1 cellular context compared by ENCODE assay signal in genomic region chr2:218301176-218301819, GRCh38.
TF ChIP-seq lines count a peak whose summit lies in the region.

No MANE protein-coding gene starts in this region.

TF ChIP-seq in GM12878, 131 proteins besides CTCF, POLR2A, EP300 and RAD21 (continues in another document):
- TF ChIP-seq ZNF207 (IDR thresholded peaks at IDR 0.05; ENCODE audit: borderline replicate concordance) (peak; percentile 80; the same call in 1 of the 2 replicates), NBN (IDR thresholded peaks at IDR 0.05) (peak; percentile 85), ATF3 (IDR thresholded peaks at IDR 0.05; ENCODE audit: borderline replicate concordance, extremely low read depth, low read depth, low read length) (no peak), PKNOX1 (IDR thresholded peaks at IDR 0.05) (no peak), MEF2B (IDR thresholded peaks at IDR 0.05; ENCODE audit: partially characterized antibody, poor library complexity, severe bottlenecking) (no peak), GABPA (IDR thresholded peaks at IDR 0.05; ENCODE audit: low read depth) (no peak), ESRRA (IDR thresholded peaks at IDR 0.05; ENCODE audit: low read length) (no peak), ZBTB11 (CRISPR knock-in tag; IDR thresholded peaks at IDR 0.05) (no peak), IRF3 (IDR thresholded peaks at IDR 0.05) (no peak), IKZF1 (conservative IDR thresholded peaks at IDR 0.05) (peak; percentile 34; the same call in 1 of the 2 replicates), SIX5 (IDR thresholded peaks at IDR 0.05; ENCODE audit: low read depth, low read length, severe bottlenecking) (no peak), NR2C1 (IDR thresholded peaks at IDR 0.05) (no peak), SMC3 (IDR thresholded peaks at IDR 0.05; ENCODE audit: borderline replicate concordance, low read length) (peak; percentile 95), NKRF (conservative IDR thresholded peaks at IDR 0.05) (no peak; the same call in 1 of the 2 replicates), ZNF384 (IDR thresholded peaks at IDR 0.05; ENCODE audit: borderline replicate concordance, low read depth, low read length) (no peak), BCLAF1 (IDR thresholded peaks at IDR 0.05) (no peak), IRF4 (IDR thresholded peaks at IDR 0.05; ENCODE audit: low read depth, low read length) (no peak), E4F1 (IDR thresholded peaks at IDR 0.05; ENCODE audit: borderline replicate concordance, partially characterized antibody) (no peak), SREBF1 (IDR thresholded peaks at IDR 0.05; ENCODE audit: low read length) (no peak), PAX8 (IDR thresholded peaks at IDR 0.05) (no peak), CREM (IDR thresholded peaks at IDR 0.05; ENCODE audit: low read depth) (no peak), ELK1 (IDR thresholded peaks at IDR 0.05; ENCODE audit: low read depth, low read length) (no peak), E2F4 (IDR thresholded peaks at IDR 0.05; ENCODE audit: low read depth, low read length) (no peak), CHD1 (IDR thresholded peaks at IDR 0.05; ENCODE audit: low read depth, low read length) (no peak), BCL11A (IDR thresholded peaks at IDR 0.05; ENCODE audit: low read depth, low read length) (no peak), ZNF592 (IDR thresholded peaks at IDR 0.05) (no peak), CBX3 (IDR thresholded peaks at IDR 0.05; ENCODE audit: borderline replicate concordance, low read depth) (no peak), SMAD5 (IDR thresholded peaks at IDR 0.05; ENCODE audit: low read depth) (no peak), KDM1A (IDR thresholded peaks at IDR 0.05; ENCODE audit: borderline replicate concordance) (no peak), FOXM1 (IDR thresholded peaks at IDR 0.05; ENCODE audit: low read depth, low read length) (no peak), POLR2AphosphoS5 (IDR thresholded peaks at IDR 0.05; ENCODE audit: low read length) (no peak)
